ENCODE assay signal across 4 cellular contexts in genomic region chr9:33709241-33709640, GRCh38.
"Had no signal": no experiment of that assay in that cellular context is flagged by ENCODE, and none has a peak within 500 bp of the region (broad histone marks: within the 10 kb centered on the region; RNA-seq: fewer than 3 reads in every experiment).

No MANE protein-coding gene starts in this region.

- DNase-seq: GOT3, H7, HCEC 1CT, KG1 had no signal
